9 cellular contexts compared by ENCODE assay signal in genomic region chr17:78186689-78187595, GRCh38. TPM values are rescaled to one million over a fixed set of nuclear protein-coding genes. Genes with fewer than 3 reads are reported as not detected.
DNase-seq lines count a peak whose midpoint lies in the region; ATAC-seq, FAIRE-seq and TF ChIP-seq lines count a peak whose summit lies in the region.
"Had no signal": no experiment of that assay in that cellular context is flagged by ENCODE, and none has a peak within 500 bp of the region (broad histone marks: within the 10 kb centered on the region; RNA-seq: fewer than 3 reads in every experiment).

A gene with protein sequence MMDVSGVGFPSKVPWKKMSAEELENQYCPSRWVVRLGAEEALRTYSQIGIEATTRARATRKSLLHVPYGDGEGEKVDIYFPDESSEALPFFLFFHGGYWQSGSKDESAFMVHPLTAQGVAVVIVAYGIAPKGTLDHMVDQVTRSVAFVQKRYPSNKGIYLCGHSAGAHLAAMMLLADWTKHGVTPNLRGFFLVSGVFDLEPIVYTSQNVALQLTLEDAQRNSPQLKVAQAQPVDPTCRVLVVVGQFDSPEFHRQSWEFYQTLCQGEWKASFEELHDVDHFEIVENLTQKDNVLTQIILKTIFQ (plus strand): TSS chr17:78187362. CDS start chr17:78187371, 9 bp downstream.
A gene with protein sequence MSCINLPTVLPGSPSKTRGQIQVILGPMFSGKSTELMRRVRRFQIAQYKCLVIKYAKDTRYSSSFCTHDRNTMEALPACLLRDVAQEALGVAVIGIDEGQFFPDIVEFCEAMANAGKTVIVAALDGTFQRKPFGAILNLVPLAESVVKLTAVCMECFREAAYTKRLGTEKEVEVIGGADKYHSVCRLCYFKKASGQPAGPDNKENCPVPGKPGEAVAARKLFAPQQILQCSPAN (minus strand): TSS chr17:78187052. CDS start chr17:78186994, 58 bp downstream.

- TF ChIP-seq CTCF in AG04450 (IDR thresholded peaks at IDR 0.05; ENCODE audit: low read depth, low read length) (peak; percentile 75), WERI-Rb-1 (IDR thresholded peaks at IDR 0.05; ENCODE audit: low read depth, low read length) (peak; percentile 73), bronchial epithelial cell (IDR thresholded peaks at IDR 0.05; ENCODE audit: insufficient read depth, low read length, severe bottlenecking) (peak; percentile 83), spleen (IDR thresholded peaks at IDR 0.05 in 8 of 11, conservative IDR thresholded peaks at IDR 0.05 in 3 of 11) (peak; percentile 56 to 88 (median 84))

- H3K4me3 ChIP-seq in AG04450 (ENCODE audit: low read depth, low read length): peak within 1 kb of the TSS; percentile 79
- peak within 1 kb of the TSS; percentile 92 for H3K4me3 ChIP-seq in WERI-Rb-1 (ENCODE audit: low read depth, low read length)
- H3K4me3 ChIP-seq in bronchial epithelial cell (ENCODE audit: low read depth, low read length): peak within 1 kb of the TSS; percentile 63
- H3K4me3 ChIP-seq in spleen: peak within 1 kb of the TSS; percentile 45 to 74 (median 50)

- H3K4me1 ChIP-seq in spleen: peaks cover 3 to 52% (median 23%) of the 10 kb centered on the region in 6 donors

- CTCF ChIA-PET in AG04450 (lab: Charles Lee): interaction anchor here (0.5 to 2.9 kb wide), 36 partner anchors 8 to 421 kb away, joined by 3 to 31 read pairs (median 3); no protein-coding TSS in a partner anchor

- 4 to 8% (median 5%) methylated on average over 34 to 57 of the region's 57 CpGs for WGBS in spleen, 5 donors

- POLR2A ChIA-PET in AG04450 (lab: Yijun Ruan, JAX): interaction anchor here (0.6 to 1.5 kb wide), 6 partner anchors 12 to 1018 kb away, joined by 3 to 11 read pairs (median 4); no protein-coding TSS in a partner anchor

- H3K36me3 ChIP-seq in WERI-Rb-1 (peaks cover 57% of the 10 kb centered on the region), bronchial epithelial cell (ENCODE audit: control insufficient read depth, insufficient read depth, low read length) (peaks cover 4% of the 10 kb centered on the region), spleen (peaks cover 0 to 18% (median 2%) of the 10 kb centered on the region in 6 donors)

- peak within 1 kb of the TSS; percentile 21 for H3K27ac ChIP-seq in AG04450 (ENCODE audit: low read depth, low read length)
- peak within 1 kb of the TSS; percentile 93 for H3K27ac ChIP-seq in WERI-Rb-1
- H3K27ac ChIP-seq in spleen: peak within 1 kb of the TSS in 6 of 8 donors; percentile 19 to 79 (median 67)

- peak; percentile 90 for ATAC-seq in GM18868 (IDR thresholded peaks at IDR 0.05; ENCODE audit: unreplicated experiment)
- peak; percentile 89 for ATAC-seq in HG03108 (IDR thresholded peaks at IDR 0.05; ENCODE audit: unreplicated experiment)

- TF ChIP-seq POLR2A in spleen (IDR thresholded peaks at IDR 0.05): no peak

- H3K9me3 Mint-ChIP-seq in immature natural killer cell: no peaks in the 10 kb centered on the region

- no peak for FAIRE-seq in bronchial epithelial cell (lab: Jason Lieb, UNC)
- FAIRE-seq: colon had no signal

- peaks cover 0 to 6% (median 0%) of the 10 kb centered on the region in 3 donors for H3K27me3 Mint-ChIP-seq in immature natural killer cell (ENCODE audit: low read depth in 3 of 3)

- H3K36me3 Mint-ChIP-seq in immature natural killer cell: no peaks in the 10 kb centered on the region

- DNase-seq in AG04450 (ENCODE audit: low read depth, low spot score) (peak; percentile 93), NCI-H2196 (lab: John Stamatoyannopoulos, UW; ENCODE audit: unreplicated experiment) (peak; percentile 100), WERI-Rb-1 (peak; percentile 100), bronchial epithelial cell (ENCODE audit: low read depth) (peak; percentile 88), immature natural killer cell (peak; percentile 76 to 79 (median 78)), spleen (peak; percentile 96)

- H3K4me3 Mint-ChIP-seq in immature natural killer cell: peak within 1 kb of the TSS; percentile 85 to 95 (median 91)

- H3K27me3 ChIP-seq in AG04450 (ENCODE audit: control insufficient read depth, insufficient read depth, low read length) (no peaks in the 10 kb centered on the region), WERI-Rb-1 (ENCODE audit: insufficient read depth, low read depth, severe bottlenecking) (no peaks in the 10 kb centered on the region), bronchial epithelial cell (ENCODE audit: control insufficient read depth, insufficient read depth, low read length) (no peaks in the 10 kb centered on the region), spleen (replicated peaks in 1 of 7) (no peaks in the 10 kb centered on the region)

- H3K27ac Mint-ChIP-seq in immature natural killer cell: peak within 1 kb of the TSS in 3 of 6 donors; percentile 29 to 73 (median 31)

- H3K4me1 Mint-ChIP-seq in immature natural killer cell: peaks cover 11 to 14% of the 10 kb centered on the region in 2 donors

- intact Hi-C loops in spleen (cut with DNase I; ENCODE audit: low total_unique reads): no loop called here

- H3K9me3 ChIP-seq in AG04450 (ENCODE audit: control insufficient read depth, insufficient read depth, low read length) (no peaks in the 10 kb centered on the region), WERI-Rb-1 (ENCODE audit: severe bottlenecking) (no peaks in the 10 kb centered on the region), spleen (no peaks in the 10 kb centered on the region)

RNA-seq across cellular contexts. Expression of the first gene that starts in this region (rescaled TPM):
- polyA plus RNA-seq in AG04450 (2011; rRNA removed) (26.2 and 30.2 TPM in 2 replicates), immature natural killer cell (1 to 10 TPM; 1.0 to 3.2 (median 1.2) TPM), spleen (10 to 100 TPM; 13.1 to 22.0 (median 14.1) TPM)
- polyA minus RNA-seq in AG04450 (2011; rRNA and poly(A)+ RNA removed): 28.3 and 40.6 TPM in 2 replicates
- total RNA-seq in bronchial epithelial cell (13.2 and 32.1 TPM in 2 replicates), spleen (10 to 100 TPM; 19.3 to 42.5 (median 27.0) TPM)

RNA-seq across cellular contexts. Expression of the second gene that starts in this region (rescaled TPM):
- polyA plus RNA-seq in AG04450 (2011; rRNA removed) (27.1 and 31.4 TPM in 2 replicates), immature natural killer cell (10 to 100 TPM; 11.3 to 19.7 (median 13.1) TPM), spleen (10 to 100 TPM in 2 of 3 donors, 1 to 10 TPM in 1; 3.9 to 20.4 (median 19.8) TPM)
- polyA minus RNA-seq in AG04450 (2011; rRNA and poly(A)+ RNA removed): 22.8 and 35.1 TPM in 2 replicates
- total RNA-seq in bronchial epithelial cell (0.79 and 2.9 TPM in 2 replicates), spleen (10 to 100 TPM in 5 of 7 donors, 1 to 10 TPM in 2; 3.7 to 18.7 (median 10.5) TPM)

Comparison
In these comparisons a context has a peak if more than half of its experiments do, and no peak if none do; other contexts are left out.
1. Peak in every context shown above with its lines: DNase-seq, ATAC-seq, H3K4me3 ChIP-seq and H3K27ac ChIP-seq.
2. H3K27ac ChIP-seq: peak in every context shown above with its lines; median percentile 93 in WERI-Rb-1; 67 in spleen; 21 in AG04450.